ENCODE assay signal across 1 cellular context in the genomic region with DNA sequence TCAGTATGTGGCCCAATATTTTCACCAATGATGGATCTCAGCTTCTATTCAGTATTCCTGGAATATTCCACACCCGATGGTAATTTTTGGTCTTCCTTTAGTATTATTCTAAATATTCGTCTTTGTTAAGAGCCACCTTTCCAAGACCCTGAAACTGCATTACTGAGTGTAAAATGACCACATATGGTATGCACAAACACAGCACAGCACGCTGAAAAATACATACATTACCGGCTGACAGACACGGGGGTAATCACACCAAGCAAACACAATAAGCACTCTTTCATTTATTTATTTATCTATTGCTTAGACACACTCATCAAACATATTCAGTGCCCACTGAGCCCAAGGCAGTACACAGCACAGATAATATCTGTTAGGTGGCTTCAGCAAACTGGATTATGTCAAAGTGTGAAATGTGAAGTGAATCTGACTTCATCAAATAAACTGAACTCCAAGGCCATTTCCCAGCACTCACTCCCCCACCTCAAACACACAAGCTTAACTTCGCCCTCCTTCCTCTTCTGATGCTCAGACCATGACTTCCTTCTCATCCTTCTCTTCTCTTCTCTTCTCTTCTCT.
TF ChIP-seq lines count a peak whose summit lies in the region.

No MANE protein-coding gene starts in this region.

TF ChIP-seq in WTC11, 78 proteins besides CTCF, POLR2A, EP300 and RAD21 (continued from another document):
- TF ChIP-seq ZNF416 (CRISPR knock-in tag; IDR thresholded peaks at IDR 0.05) (no peak), TEAD1 (CRISPR knock-in tag; IDR thresholded peaks at IDR 0.05) (no peak), ZNF232 (CRISPR knock-in tag; IDR thresholded peaks at IDR 0.05) (no peak), ZNF219 (CRISPR knock-in tag; IDR thresholded peaks at IDR 0.05; ENCODE audit: borderline replicate concordance) (no peak), JUN (CRISPR knock-in tag; IDR thresholded peaks at IDR 0.05) (no peak), HMGA2 (CRISPR knock-in tag; IDR thresholded peaks at IDR 0.05) (no peak), GTF2I (CRISPR knock-in tag; conservative IDR thresholded peaks at IDR 0.05) (no peak), MXD4 (CRISPR knock-in tag; IDR thresholded peaks at IDR 0.05; ENCODE audit: borderline replicate concordance) (no peak)
- TF ChIP-seq, protein P1, sequence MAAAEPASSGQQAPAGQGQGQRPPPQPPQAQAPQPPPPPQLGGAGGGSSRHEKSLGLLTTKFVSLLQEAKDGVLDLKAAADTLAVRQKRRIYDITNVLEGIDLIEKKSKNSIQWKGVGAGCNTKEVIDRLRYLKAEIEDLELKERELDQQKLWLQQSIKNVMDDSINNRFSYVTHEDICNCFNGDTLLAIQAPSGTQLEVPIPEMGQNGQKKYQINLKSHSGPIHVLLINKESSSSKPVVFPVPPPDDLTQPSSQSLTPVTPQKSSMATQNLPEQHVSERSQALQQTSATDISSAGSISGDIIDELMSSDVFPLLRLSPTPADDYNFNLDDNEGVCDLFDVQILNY (CRISPR knock-in tag; IDR thresholded peaks at IDR 0.05) = no peak
- TF ChIP-seq, protein P2, sequence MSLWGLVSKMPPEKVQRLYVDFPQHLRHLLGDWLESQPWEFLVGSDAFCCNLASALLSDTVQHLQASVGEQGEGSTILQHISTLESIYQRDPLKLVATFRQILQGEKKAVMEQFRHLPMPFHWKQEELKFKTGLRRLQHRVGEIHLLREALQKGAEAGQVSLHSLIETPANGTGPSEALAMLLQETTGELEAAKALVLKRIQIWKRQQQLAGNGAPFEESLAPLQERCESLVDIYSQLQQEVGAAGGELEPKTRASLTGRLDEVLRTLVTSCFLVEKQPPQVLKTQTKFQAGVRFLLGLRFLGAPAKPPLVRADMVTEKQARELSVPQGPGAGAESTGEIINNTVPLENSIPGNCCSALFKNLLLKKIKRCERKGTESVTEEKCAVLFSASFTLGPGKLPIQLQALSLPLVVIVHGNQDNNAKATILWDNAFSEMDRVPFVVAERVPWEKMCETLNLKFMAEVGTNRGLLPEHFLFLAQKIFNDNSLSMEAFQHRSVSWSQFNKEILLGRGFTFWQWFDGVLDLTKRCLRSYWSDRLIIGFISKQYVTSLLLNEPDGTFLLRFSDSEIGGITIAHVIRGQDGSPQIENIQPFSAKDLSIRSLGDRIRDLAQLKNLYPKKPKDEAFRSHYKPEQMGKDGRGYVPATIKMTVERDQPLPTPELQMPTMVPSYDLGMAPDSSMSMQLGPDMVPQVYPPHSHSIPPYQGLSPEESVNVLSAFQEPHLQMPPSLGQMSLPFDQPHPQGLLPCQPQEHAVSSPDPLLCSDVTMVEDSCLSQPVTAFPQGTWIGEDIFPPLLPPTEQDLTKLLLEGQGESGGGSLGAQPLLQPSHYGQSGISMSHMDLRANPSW (CRISPR knock-in tag; conservative IDR thresholded peaks at IDR 0.05; ENCODE audit: low read depth) = no peak
